In the genomic region with DNA sequence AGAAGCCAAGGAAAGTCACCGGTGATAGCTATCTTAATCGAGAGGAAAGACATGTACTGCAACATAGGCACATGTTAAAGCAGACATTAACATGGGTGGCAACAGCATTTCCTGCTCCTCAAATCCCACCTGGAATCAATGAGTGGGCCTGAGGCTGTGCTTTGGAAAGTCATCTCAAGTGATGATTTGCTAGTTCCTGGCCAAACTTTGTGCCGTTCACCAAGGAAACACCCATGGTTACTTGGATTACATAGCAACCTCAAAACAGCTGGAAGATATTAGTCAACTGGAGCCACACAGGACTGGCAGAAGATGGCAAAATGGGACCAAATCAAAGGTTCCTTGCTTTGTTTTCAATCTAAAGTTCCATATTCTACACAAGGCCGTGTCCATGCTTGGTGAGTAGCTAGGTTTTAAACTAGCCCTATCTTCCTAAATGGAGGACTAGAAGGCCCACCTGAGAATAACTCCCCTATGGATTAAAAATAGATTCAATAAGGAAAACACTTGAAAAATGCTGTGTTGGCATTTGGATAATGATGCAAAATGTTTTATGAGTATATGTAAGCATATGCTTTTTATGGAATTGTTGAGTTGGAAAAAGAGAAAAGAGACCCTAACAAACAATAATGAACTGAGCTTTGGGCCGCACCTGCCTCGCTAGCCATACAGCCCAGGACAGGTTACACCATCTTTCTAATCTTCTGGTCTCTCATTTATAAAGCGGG, we compare ENCODE assay signal across 30 cellular contexts.
DNase-seq lines count a peak whose midpoint lies in the region; ATAC-seq and TF ChIP-seq lines count a peak whose summit lies in the region.
"Had no signal": no experiment of that assay in that cellular context is flagged by ENCODE, and none has a peak within 500 bp of the region (broad histone marks: within the 10 kb centered on the region; RNA-seq: fewer than 3 reads in every experiment).

No MANE protein-coding gene starts in this region.

- TF ChIP-seq CTCF in foreskin fibroblast (IDR thresholded peaks at IDR 0.05; ENCODE audit: low read depth, low read length) (no peak), GM13977 (IDR thresholded peaks at IDR 0.05; ENCODE audit: extremely low read depth, insufficient read depth, missing control alignments) (no peak)

- no peak for ATAC-seq in HG02642 (IDR thresholded peaks at IDR 0.05; ENCODE audit: poor library complexity, unreplicated experiment)
- ATAC-seq: effector memory CD8-positive, alpha-beta T cell; left colon had no signal

- H3K9ac ChIP-seq in adipocyte (ENCODE audit: low read length), result no peak overlapping the region
- H3K9ac ChIP-seq: BLaER1 had no signal

- peaks cover 11% of the 10 kb centered on the region for H3K4me1 ChIP-seq in adipocyte (ENCODE audit: control insufficient read depth, insufficient read depth, low read length)
- H3K4me1 ChIP-seq: BLaER1, HAP-1, SJSA1, vagina had no signal

- in situ Hi-C loops in GM13977 (cut with MboI; ENCODE audit: low pct_unique_long_range_greater_than_20kb, low sequenced_read_pairs, unreplicated experiment), result no loop called here

- DNase-seq in AG08395 (ENCODE audit: low spot score) (peak; percentile 77), GM04504 (ENCODE audit: low read depth) (peak; percentile 68), adipocyte (ENCODE audit: low read depth) (peak; percentile 71), foreskin fibroblast (peak; percentile 78 to 89), DMS 273 (lab: John Stamatoyannopoulos, UW; ENCODE audit: unreplicated experiment) (no peak), GM13977 (ENCODE audit: low spot score) (no peak)
- DNase-seq in activated CD4-positive, alpha-beta T cell treated with anti-CD3 and anti-CD28 coated beads, Interleukin-2, amount 50 U/mL, for 1 hour, result no peak
- DNase-seq: activated B cell treated with CpG ODN at 0.5 μM for 24 hours; activated CD4-positive, alpha-beta T cell treated with anti-CD3 and anti-CD28 coated beads, Interleukin-2, amount 10 ng/mL, durations not matched to agents 7 days and 5 days; activated effector memory CD4-positive, alpha-beta T cell treated with anti-CD3 and anti-CD28 coated beads, Interleukin-2, amount 50 U/mL, for 16 hours; activated naive CD8-positive, alpha-beta T cell treated with anti-CD3 and anti-CD28 coated beads for 36 hours; activated T-cell treated with anti-CD3 and anti-CD28 coated beads, Interleukin-2, amount 50 U/mL, for 1 hour; aorta; cortex of kidney; effector memory CD8-positive, alpha-beta T cell; left colon; NCI-H1048; NCI-H1694; NCI-H510A; nephron progenitor cell; RPMI8226; small intestine; stimulated activated naive CD4-positive, alpha-beta T cell; thyroid gland had no signal

- H3K27me3 ChIP-seq in adipocyte (replicated peaks; ENCODE audit: control insufficient read depth, insufficient read depth, low read length), result no peaks in the 10 kb centered on the region
- H3K27me3 ChIP-seq: BLaER1, cardiac muscle cell, SJSA1, thyroid gland, vagina had no signal

- no peak overlapping the region for H3K4me3 ChIP-seq in adipocyte (ENCODE audit: low read length)
- no peak overlapping the region for H3K4me3 ChIP-seq in foreskin fibroblast (ENCODE audit: low read depth in 1 of 2, low read length in 2 of 2)
- H3K4me3 ChIP-seq: BLaER1, cardiac muscle cell, HAP-1, SJSA1, thyroid gland, vagina had no signal

- no peaks in the 10 kb centered on the region for H3K9me3 ChIP-seq in adipocyte (ENCODE audit: control insufficient read depth, low read length)
- H3K9me3 ChIP-seq: BLaER1, HAP-1, SJSA1, thyroid gland, vagina had no signal

- H3K36me3 ChIP-seq in adipocyte (ENCODE audit: control insufficient read depth, insufficient read depth, low read length, severe bottlenecking), result peaks cover 17% of the 10 kb centered on the region
- H3K36me3 ChIP-seq: thyroid gland, vagina had no signal

Comparison
In these comparisons a context has a peak if more than half of its experiments do, and no peak if none do; other contexts are left out.
1. DNase-seq: peak in AG08395 (single experiment), GM04504 (single experiment), adipocyte (single experiment) and foreskin fibroblast (2 of 2); none in DMS 273 (single experiment), activated CD4-positive, alpha-beta T cell treated with anti-CD3 and anti-CD28 coated beads, Interleukin-2, amount 50 U/mL, for 1 hour (single experiment) and GM13977 (single experiment).